16 cellular contexts compared by ENCODE assay signal in genomic region chr20:61798632-61799031, GRCh38.
DNase-seq lines count a peak whose midpoint lies in the region; ATAC-seq, FAIRE-seq and TF ChIP-seq lines count a peak whose summit lies in the region.
"Had no signal": no experiment of that assay in that cellular context is flagged by ENCODE, and none has a peak within 500 bp of the region (broad histone marks: within the 10 kb centered on the region; RNA-seq: fewer than 3 reads in every experiment).

No MANE protein-coding gene starts in this region.

- no peak overlapping the region for H3K4me3 ChIP-seq in HepG2 (replicated peaks in 1 of 3; ENCODE audit: insufficient read depth in 1 of 3, low read depth in 2 of 3, low read length in 3 of 3)
- H3K4me3 ChIP-seq in thyroid gland (replicated peaks in 1 of 3): no peak overlapping the region
- H3K4me3 ChIP-seq in GM23248: no peak overlapping the region

- CTCF ChIA-PET in HepG2 (lab: Yijun Ruan, JAX; ENCODE audit: low intra/inter-chr PET ratio, low total read pairs): no interaction called here

- DNase-seq in left ventricle myocardium superior (peak; percentile 24), left cardiac atrium (no peak), HepG2 (ENCODE audit: low spot score) (no peak), thyroid gland (no peak), GM23248 (no peak)
- no peak for DNase-seq in stimulated activated naive CD4-positive, alpha-beta T cell (lab: John Stamatoyannopoulos, UW)
- DNase-seq: BE2C; Caco-2; CD8-positive, alpha-beta memory T cell; DND-41; GDM1; GOT3; HCEC 1CT had no signal

- BruUV-seq in HepG2 (replicated peaks; lab: Mats Ljungman, UMichigan): no TSS peak

- intact Hi-C loops in left ventricle myocardium superior (cut with micrococcal nuclease) (no loop called here), left cardiac atrium (cut with DNase I) (no loop called here), HepG2 (cut with micrococcal nuclease; ENCODE audit: unreplicated experiment) (no loop called here), thyroid gland (cut with DNase I) (no loop called here)

- TF ChIP-seq CTCF in VCaP (conservative IDR thresholded peaks at IDR 0.05) (no peak), HepG2 (CRISPR knock-in tag; IDR thresholded peaks at IDR 0.05) (no peak), thyroid gland (IDR thresholded peaks at IDR 0.05) (no peak)

- H4K20me1 ChIP-seq in HepG2 (ENCODE audit: insufficient read depth, low read length) (peaks cover 2% of the 10 kb centered on the region; the same call in 1 of the 2 replicates), GM23248 (ENCODE audit: insufficient read depth) (no peaks in the 10 kb centered on the region)

- H2AFZ ChIP-seq in HepG2 (ENCODE audit: low read length): no peak overlapping the region
- no peak overlapping the region for H2AFZ ChIP-seq in GM23248

- peak overlapping the region; percentile 40 for H3K27ac ChIP-seq in VCaP
- no peak overlapping the region for H3K27ac ChIP-seq in HepG2 (ENCODE audit: extremely low read length, insufficient read depth, low read length)
- no peak overlapping the region for H3K27ac ChIP-seq in thyroid gland
- H3K27ac ChIP-seq in GM23248: no peak overlapping the region

- TF ChIP-seq POLR2A in HepG2 (IDR thresholded peaks at IDR 0.05; ENCODE audit: insufficient read depth in 1 of 2, low read depth in 2 of 2, low read length in 2 of 2) (no peak), thyroid gland (IDR thresholded peaks at IDR 0.05) (no peak)

- H3K79me2 ChIP-seq in HepG2 (ENCODE audit: insufficient read depth, low read length) (no peaks in the 10 kb centered on the region), GM23248 (ENCODE audit: insufficient read depth) (no peaks in the 10 kb centered on the region)

- H3K9ac ChIP-seq in HepG2 (ENCODE audit: insufficient read depth, low read depth, low read length) (no peak overlapping the region), GM23248 (no peak overlapping the region)

- POLR2A ChIA-PET in HepG2 (lab: Yijun Ruan, JAX): no interaction called here

- in situ Hi-C loops in HepG2 (cut with HindIII; ENCODE audit: extremely low pct_ligation_motif_present, low pct_unique_long_range_greater_than_20kb): no loop called here
- in situ Hi-C loops in GM23248 (cut with MboI): no loop called here

- H3K9me3 ChIP-seq in HepG2 (ENCODE audit: low read length): no peaks in the 10 kb centered on the region
- H3K9me3 ChIP-seq in thyroid gland: no peaks in the 10 kb centered on the region
- no peaks in the 10 kb centered on the region for H3K9me3 ChIP-seq in GM23248 (ENCODE audit: low read depth)
- H3K9me3 ChIP-seq: BE2C had no signal

- H3K4me2 ChIP-seq in HepG2 (ENCODE audit: low read depth, low read length) (no peak overlapping the region), GM23248 (ENCODE audit: unreplicated experiment) (no peak overlapping the region)

- H3K36me3 ChIP-seq in HepG2 (replicated peaks in 1 of 2; ENCODE audit: control insufficient read depth in 1 of 2, insufficient read depth in 2 of 2, low read length in 2 of 2) (no peaks in the 10 kb centered on the region), thyroid gland (no peaks in the 10 kb centered on the region), GM23248 (ENCODE audit: low read depth) (no peaks in the 10 kb centered on the region)
- H3K36me3 ChIP-seq: BE2C had no signal

- no peaks in the 10 kb centered on the region for H3K9me2 ChIP-seq in GM23248 (ENCODE audit: insufficient read depth)

- 12% methylated on average over 6 of the region's 16 CpGs for WGBS in HepG2 (ENCODE audit: low lambda C conversion rate)
- 83 to 90% methylated on average over 5 to 15 of the region's 16 CpGs for WGBS in thyroid gland, 2 donors
- 81 to 87% methylated on average over 15 to 16 of the region's 16 CpGs for WGBS in GM23248 (ENCODE audit: low coverage in 1 of 2, low lambda C conversion rate in 2 of 2, missing lambda C conversion rate in 2 of 2), 2 experiments

- TF ChIP-seq EP300 in HepG2 (IDR thresholded peaks at IDR 0.05; ENCODE audit: low read depth in 2 of 2, low read length in 2 of 2): no peak
- TF ChIP-seq EP300 in HepG2 (CRISPR knock-in tag; IDR thresholded peaks at IDR 0.05; ENCODE audit: borderline replicate concordance): no peak

- no peak for FAIRE-seq in HepG2 (lab: Jason Lieb, UNC)
- FAIRE-seq: A204.1, GM12892 had no signal

- H3K27me3 ChIP-seq in HepG2 (ENCODE audit: control insufficient read depth in 1 of 2, insufficient read depth in 2 of 2, low read length in 2 of 2): peaks cover 27 to 69% of the 10 kb centered on the region in 2 experiments
- H3K27me3 ChIP-seq in thyroid gland: peaks cover 3% of the 10 kb centered on the region
- H3K27me3 ChIP-seq in GM23248 (replicated peaks; ENCODE audit: insufficient read depth): peaks cover 11% of the 10 kb centered on the region; the same call in 1 of the 2 replicates

- no peaks in the 10 kb centered on the region for H3K4me1 ChIP-seq in HepG2 (ENCODE audit: insufficient read depth, low read length)
- peaks cover 0 to 4% of the 10 kb centered on the region in 2 donors for H3K4me1 ChIP-seq in thyroid gland
- H3K4me1 ChIP-seq in GM23248 (ENCODE audit: insufficient read depth): no peaks in the 10 kb centered on the region
- H3K4me1 ChIP-seq: BE2C, Caco-2 had no signal

- no peaks in the 10 kb centered on the region for H3F3A ChIP-seq in GM23248 (ENCODE audit: insufficient read depth)

- ATAC-seq in left ventricle myocardium superior: no peak
- no peak for ATAC-seq in left cardiac atrium
- ATAC-seq in HepG2: no peak; the same call in 2 of the 3 replicates

- no peak for TF ChIP-seq RAD21 in HepG2 (CRISPR knock-in tag; IDR thresholded peaks at IDR 0.05)

TF ChIP-seq in HepG2, 621 proteins besides CTCF, POLR2A, EP300 and RAD21:
- TF ChIP-seq ZNF768 (CRISPR knock-in tag; IDR thresholded peaks at IDR 0.05) (peak; percentile 68; the same call in 1 of the 2 replicates), MAF1 (CRISPR knock-in tag; IDR thresholded peaks at IDR 0.05; ENCODE audit: borderline replicate concordance) (no peak), HINFP (CRISPR knock-in tag; IDR thresholded peaks at IDR 0.05; ENCODE audit: low read depth) (no peak)
TF ChIP-seq in HepG2: peak in this region for 1.
